18 cellular contexts compared by ENCODE assay signal in the genomic region with DNA sequence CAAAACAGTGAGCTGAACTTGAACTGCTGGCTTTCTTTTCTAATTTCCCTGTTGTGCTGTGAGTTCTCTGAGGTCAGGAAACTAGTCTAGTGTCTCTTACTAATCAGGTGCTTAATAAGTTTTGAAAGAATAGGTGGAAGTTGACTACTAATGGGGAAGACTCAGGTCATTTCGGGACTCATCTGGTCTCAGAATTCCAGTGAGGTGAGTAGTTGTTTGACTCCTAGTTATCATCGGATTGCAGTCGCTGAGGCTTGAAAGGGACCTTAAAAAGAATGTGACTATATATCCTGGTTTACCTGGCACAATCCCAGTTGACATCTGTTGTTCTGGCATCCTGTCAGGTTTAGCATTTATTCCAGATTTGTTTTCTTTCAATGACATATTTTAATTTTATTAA.
"Had no signal": no experiment of that assay in that cellular context is flagged by ENCODE, and none has a peak within 500 bp of the region (broad histone marks: within the 10 kb centered on the region; RNA-seq: fewer than 3 reads in every experiment).

No MANE protein-coding gene starts in this region.

- H3K4me1 ChIP-seq: ascending aorta, left ventricle myocardium inferior, spleen, testis had no signal

- H3K27me3 ChIP-seq: ascending aorta, brain microvascular endothelial cell, spleen, testis had no signal

- H3K36me3 ChIP-seq: ascending aorta, brain microvascular endothelial cell, left ventricle myocardium inferior, spleen, WERI-Rb-1 had no signal

- FAIRE-seq: kidney, TTC549 had no signal

- H3K9me3 ChIP-seq: ascending aorta, left ventricle myocardium inferior, spleen, testis had no signal

- H3K27ac ChIP-seq: ascending aorta, brain microvascular endothelial cell, left ventricle myocardium inferior, spleen, testis, WERI-Rb-1 had no signal

- DNase-seq: activated CD4-positive, alpha-beta T cell treated with anti-CD3 and anti-CD28 coated beads, Interleukin-2, amount 50 U/mL, for 1 hour; activated CD4-positive, CD25-positive, alpha-beta regulatory T cell treated with anti-CD3 and anti-CD28 coated beads, Interleukin-2, amount 50 U/mL, for 72 hours; activated CD8-positive, alpha-beta T cell treated with anti-CD3 and anti-CD28 coated beads, Interleukin-2, amount 10 ng/mL, durations not matched to agents 7 days and 5 days; brain microvascular endothelial cell; central memory CD4-positive, alpha-beta T cell; effector memory CD4-positive, alpha-beta T cell; kidney; left ventricle myocardium inferior; natural killer cell; spleen; stimulated activated CD4-positive, alpha-beta T cell treated with anti-CD3 and anti-CD28 coated beads, Interleukin-4, amount 100 ng/mL, for 1 hour; stimulated activated naive CD4-positive, alpha-beta T cell; T-helper 1 cell; testis; WERI-Rb-1 had no signal

- H3K4me3 ChIP-seq: ascending aorta, left ventricle myocardium inferior, spleen, testis had no signal

- ATAC-seq: activated CD8-positive, alpha-beta T cell treated with anti-CD3 and anti-CD28 coated beads, Interleukin-2, amount 10 ng/mL, durations not matched to agents 7 days and 5 days; activated naive CD4-positive, alpha-beta T cell treated with anti-CD3 and anti-CD28 coated beads, Interleukin-2, amount 50 U/mL, for 72 hours; natural killer cell had no signal
